In the genomic region with DNA sequence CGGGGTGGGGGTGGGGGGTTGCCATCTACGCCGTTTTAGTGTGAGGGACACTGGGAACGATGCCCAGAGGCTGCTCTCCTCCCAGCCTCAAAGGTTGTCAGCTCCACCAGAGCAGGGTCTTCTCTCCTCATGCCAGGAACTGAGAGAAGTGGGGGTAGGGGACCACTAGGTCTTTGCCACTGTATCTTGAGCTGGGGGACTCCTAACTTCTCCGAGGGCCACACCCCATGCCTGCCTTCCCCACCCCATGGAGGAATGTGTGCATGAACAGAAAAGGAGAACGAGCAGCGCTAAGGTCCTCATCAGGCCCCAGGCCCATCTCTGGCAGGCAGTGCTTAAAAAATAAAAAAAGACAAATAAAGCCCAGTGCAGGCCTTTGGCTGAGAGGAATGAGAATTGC, we compare ENCODE assay signal across 9 cellular contexts. TPM values are rescaled to one million over a fixed set of nuclear protein-coding genes. Genes with fewer than 3 reads are reported as not detected.
A peak's percentile ranks its signal among the peaks of the same experiment; 100 is the strongest.
DNase-seq lines count a peak whose midpoint lies in the region; ATAC-seq and TF ChIP-seq lines count a peak whose summit lies in the region.
"Had no signal": no experiment of that assay in that cellular context is flagged by ENCODE, and none has a peak within 500 bp of the region (broad histone marks: within the 10 kb centered on the region; RNA-seq: fewer than 3 reads in every experiment).

No MANE protein-coding gene starts in this region.

- H3K27ac Mint-ChIP-seq in brain: peak overlapping the region; percentile 88 to 98 (median 97)

- TF ChIP-seq CTCF in heart left ventricle (IDR thresholded peaks at IDR 0.05): no peak
- TF ChIP-seq CTCF in brain (conservative IDR thresholded peaks at IDR 0.05): no peak
- no peak for TF ChIP-seq CTCF in upper lobe of left lung (IDR thresholded peaks at IDR 0.05)
- no peak for TF ChIP-seq CTCF in GM10248 (IDR thresholded peaks at IDR 0.05; ENCODE audit: control extremely low read depth, extremely low read depth, low read depth, missing control alignments)
- no peak for TF ChIP-seq CTCF in omental fat pad (IDR thresholded peaks at IDR 0.05)

- DNase-seq in heart left ventricle (peak in 2 of 5 donors; percentile 9 to 20), left ventricle myocardium superior (no peak), upper lobe of left lung (no peak), GM10248 (ENCODE audit: extremely low spot score) (no peak), omental fat pad (ENCODE audit: low spot score) (no peak)
- DNase-seq: COR-L47 had no signal

- peak overlapping the region in 8 of 12 donors; percentile 26 to 84 (median 76) for H3K27ac ChIP-seq in heart left ventricle
- H3K27ac ChIP-seq in muscle layer of duodenum (ENCODE audit: low read length): peak overlapping the region; percentile 83
- H3K27ac ChIP-seq in upper lobe of left lung: peak overlapping the region; percentile 73 to 85 (median 76)

- H3K4me1 Mint-ChIP-seq in brain: peaks cover 82% of the 10 kb centered on the region

- 31 to 49% (median 42%) methylated on average over 7 of the region's 7 CpGs for WGBS in heart left ventricle, 4 donors
- WGBS in upper lobe of left lung, 2 donors: 43 to 45% methylated on average over 7 of the region's 7 CpGs

- POLR2A ChIA-PET in GM10248 (lab: Yijun Ruan, JAX): interaction anchor here (1.4 kb wide), 1 partner anchor 16 kb away, joined by 3 read pairs; no protein-coding TSS in a partner anchor

- peak overlapping the region; percentile 88 to 95 (median 90) for H3K4me3 Mint-ChIP-seq in brain

- H3K36me3 Mint-ChIP-seq in brain: peaks cover 8% of the 10 kb centered on the region

- ATAC-seq in heart left ventricle: no peak
- ATAC-seq in left ventricle myocardium superior: no peak
- no peak for ATAC-seq in upper lobe of left lung (ENCODE audit: low FRiP score in 2 of 2)
- ATAC-seq in HG02884 (IDR thresholded peaks at IDR 0.05; ENCODE audit: unreplicated experiment): no peak
- ATAC-seq in omental fat pad (ENCODE audit: low FRiP score): no peak

- H3K27me3 ChIP-seq in heart left ventricle: no peaks in the 10 kb centered on the region
- H3K27me3 ChIP-seq in muscle layer of duodenum (ENCODE audit: low read depth, low read length): no peaks in the 10 kb centered on the region
- no peaks in the 10 kb centered on the region for H3K27me3 ChIP-seq in upper lobe of left lung

- TF ChIP-seq POLR2A in heart left ventricle (IDR thresholded peaks at IDR 0.05) (no peak), upper lobe of left lung (IDR thresholded peaks at IDR 0.05) (no peak)

- CTCF ChIA-PET in GM10248 (lab: Yijun Ruan, JAX): interaction anchor here (1.1 to 5.2 kb wide), 4 partner anchors 27 to 60 kb away, joined by 3 to 22 read pairs (median 10); a partner anchor contains a TSS

- H3K9me3 ChIP-seq in heart left ventricle: no peaks in the 10 kb centered on the region
- H3K9me3 ChIP-seq in muscle layer of duodenum (ENCODE audit: control insufficient read depth in 1 of 2, low read length in 2 of 2): no peaks in the 10 kb centered on the region
- H3K9me3 ChIP-seq in upper lobe of left lung: no peaks in the 10 kb centered on the region

- no peak for TF ChIP-seq EP300 in upper lobe of left lung (IDR thresholded peaks at IDR 0.05)

- H3K36me3 ChIP-seq in heart left ventricle (peaks cover 0 to 20% (median 15%) of the 10 kb centered on the region in 9 donors), muscle layer of duodenum (ENCODE audit: control insufficient read depth in 1 of 2, insufficient read depth in 2 of 2, low read length in 2 of 2) (peaks cover 6 to 15% of the 10 kb centered on the region in 2 donors), upper lobe of left lung (peaks cover 0 to 17% (median 13%) of the 10 kb centered on the region in 4 donors)

- H3K4me3 ChIP-seq in heart left ventricle (no peak overlapping the region), muscle layer of duodenum (ENCODE audit: low read depth in 1 of 2, low read length in 2 of 2) (peak overlapping the region in 1 of 2 donors; percentile 96), upper lobe of left lung (no peak overlapping the region)

- intact Hi-C loops in heart left ventricle (cut with DNase I): loop anchor here in 5 of 10 donors (5.0 to 10.0 kb wide), 4 partner anchors 60 to 125 kb away; a partner anchor contains a TSS
- intact Hi-C loops in left ventricle myocardium superior (cut with micrococcal nuclease): no loop called here

- H3K9me3 Mint-ChIP-seq in brain: no peaks in the 10 kb centered on the region

- H3K27me3 Mint-ChIP-seq in brain: no peaks in the 10 kb centered on the region

- H3K4me1 ChIP-seq in heart left ventricle: peaks cover 8 to 75% (median 49%) of the 10 kb centered on the region in 12 donors
- peaks cover 30 to 62% of the 10 kb centered on the region in 2 donors for H3K4me1 ChIP-seq in muscle layer of duodenum (ENCODE audit: control insufficient read depth in 1 of 2, insufficient read depth in 2 of 2, low read length in 2 of 2)
- H3K4me1 ChIP-seq in upper lobe of left lung: peaks cover 44 to 72% (median 55%) of the 10 kb centered on the region in 4 donors

RNA-seq across cellular contexts. Expression of a gene that starts 1.4 kb away (rescaled TPM):
- total RNA-seq in heart left ventricle: 10 to 100 TPM; 38.2 to 70.4 (median 51.7) TPM
- 10 to 100 TPM; 36.9 to 38.2 TPM for polyA plus RNA-seq in heart left ventricle
- total RNA-seq in left ventricle myocardium superior: 60.4 TPM
- 117 TPM for polyA plus RNA-seq in brain (ENCODE audit: insufficient read depth, low read depth, low replicate concordance)
- total RNA-seq in upper lobe of left lung: 100 to 1,000 TPM in 1 of 6 donors, 10 to 100 TPM in 5; 72.1 to 108 (median 83.7) TPM
- 10 to 100 TPM; 65.0 to 93.7 (median 82.0) TPM for total RNA-seq in omental fat pad

RNA-seq across cellular contexts. Expression of a gene that starts 4.3 kb away (rescaled TPM):
- 10 to 100 TPM; 10.7 to 19.2 (median 16.3) TPM for total RNA-seq in heart left ventricle
- polyA plus RNA-seq in heart left ventricle: 10 to 100 TPM in 1 of 2 donors, 1 to 10 TPM in 1; 9.7 to 18.0 TPM
- 14.7 TPM for total RNA-seq in left ventricle myocardium superior
- 63.7 TPM for polyA plus RNA-seq in brain (ENCODE audit: insufficient read depth, low read depth, low replicate concordance)
- 10 to 100 TPM; 20.1 to 41.9 (median 27.5) TPM for total RNA-seq in upper lobe of left lung
- total RNA-seq in omental fat pad: 10 to 100 TPM; 10.2 to 21.2 (median 15.9) TPM

RNA-seq across cellular contexts. Expression of a gene that starts 13.3 kb away (rescaled TPM):
- total RNA-seq in heart left ventricle (100 to 1,000 TPM in 1 of 9 donors, 10 to 100 TPM in 8; 38.8 to 115 (median 62.4) TPM), left ventricle myocardium superior (62.1 TPM), upper lobe of left lung (100 to 1,000 TPM in 1 of 6 donors, 10 to 100 TPM in 5; 55.5 to 130 (median 69.1) TPM), omental fat pad (100 to 1,000 TPM; 152 to 265 (median 171) TPM)
- polyA plus RNA-seq in heart left ventricle (10 to 100 TPM; 23.6 to 93.7 TPM), brain (ENCODE audit: insufficient read depth, low read depth, low replicate concordance) (38.3 TPM)

RNA-seq across cellular contexts. Expression of a gene that starts 17.2 kb away (rescaled TPM):
- total RNA-seq in heart left ventricle (10 to 100 TPM; 11.0 to 30.0 (median 16.7) TPM), left ventricle myocardium superior (16.7 TPM), upper lobe of left lung (10 to 100 TPM in 5 of 6 donors, 1 to 10 TPM in 1; 9.9 to 31.1 (median 22.5) TPM), omental fat pad (10 to 100 TPM; 34.0 to 72.8 (median 43.2) TPM)
- polyA plus RNA-seq in heart left ventricle (10 to 100 TPM in 1 of 2 donors, 1 to 10 TPM in 1; 6.8 to 48.9 TPM), brain (ENCODE audit: insufficient read depth, low read depth, low replicate concordance) (183 TPM)

RNA-seq across cellular contexts. Expression of a gene that starts 20.7 kb away (rescaled TPM):
- total RNA-seq in heart left ventricle (10 to 100 TPM; 12.8 to 50.8 (median 37.5) TPM), left ventricle myocardium superior (66.6 TPM), upper lobe of left lung (10 to 100 TPM in 5 of 6 donors, 1 to 10 TPM in 1; 9.4 to 51.6 (median 29.8) TPM), omental fat pad (10 to 100 TPM in 2 of 4 donors, 1 to 10 TPM in 2; 7.4 to 16.2 (median 12.1) TPM)
- polyA plus RNA-seq in heart left ventricle (10 to 100 TPM; 47.1 to 52.1 TPM), brain (ENCODE audit: insufficient read depth, low read depth, low replicate concordance) (102 TPM)
